Comparison of ENCODE assay signal across 15 cellular contexts in genomic region chr1:47992720-47993119, GRCh38. TPM values are rescaled to one million over a fixed set of nuclear protein-coding genes. Genes with fewer than 3 reads are reported as not detected.
DNase-seq lines count a peak whose midpoint lies in the region; ATAC-seq and TF ChIP-seq lines count a peak whose summit lies in the region.
"Had no signal": no experiment of that assay in that cellular context is flagged by ENCODE, and none has a peak within 500 bp of the region (broad histone marks: within the 10 kb centered on the region; RNA-seq: fewer than 3 reads in every experiment).

No MANE protein-coding gene starts in this region.

- H3K4me1 ChIP-seq in heart right ventricle: peaks cover 0 to 33% (median 18%) of the 10 kb centered on the region in 9 donors
- H3K4me1 ChIP-seq in sigmoid colon: peaks cover 0 to 14% (median 12%) of the 10 kb centered on the region in 4 donors
- no peaks in the 10 kb centered on the region for H3K4me1 ChIP-seq in CD8-positive, alpha-beta T cell (ENCODE audit: insufficient read depth, low read length)

- no peak overlapping the region for H3K4me3 ChIP-seq in astrocyte of the spinal cord (ENCODE audit: low read depth, low read length)
- peak overlapping the region in 1 of 10 donors; percentile 7 for H3K4me3 ChIP-seq in heart right ventricle
- H3K4me3 ChIP-seq in sigmoid colon: no peak overlapping the region
- H3K4me3 ChIP-seq in CD8-positive, alpha-beta T cell (ENCODE audit: low read depth, low read length): no peak overlapping the region
- H3K4me3 ChIP-seq: BLaER1 had no signal

- no peak overlapping the region for H3K4me3 Mint-ChIP-seq in CD8-positive, alpha-beta T cell
- H3K4me3 Mint-ChIP-seq in activated T-helper 1 cell treated with anti-CD3 and anti-CD28 coated beads, Interleukin-12 subunit alpha, Interleukin-12 subunit beta, Interleukin-2, Interleukin-4 antibody, amounts not matched to agents 30 ng/mL and 10 ng/mL and 1 ng/mL, durations not matched to agents 14 hours and 24 hours and 36 hours: no peak overlapping the region
- H3K4me3 Mint-ChIP-seq: activated T-cell treated with anti-CD3 and anti-CD28 coated beads, Interleukin-2, amount 50 U/mL, for 72 hours had no signal

- no peak for TF ChIP-seq EP300 in sigmoid colon (IDR thresholded peaks at IDR 0.05)

- H3K27me3 ChIP-seq in heart right ventricle: peaks cover 0 to 41% (median 22%) of the 10 kb centered on the region in 7 donors
- peaks cover 4 to 11% (median 4%) of the 10 kb centered on the region in 3 donors for H3K27me3 ChIP-seq in sigmoid colon
- H3K27me3 ChIP-seq in CD8-positive, alpha-beta T cell (ENCODE audit: insufficient read depth, low read length): peaks cover 13% of the 10 kb centered on the region

- H3K4me1 Mint-ChIP-seq in CD8-positive, alpha-beta T cell (ENCODE audit: low read depth): peaks cover 4% of the 10 kb centered on the region
- no peaks in the 10 kb centered on the region for H3K4me1 Mint-ChIP-seq in activated T-helper 1 cell treated with anti-CD3 and anti-CD28 coated beads, Interleukin-12 subunit alpha, Interleukin-12 subunit beta, Interleukin-2, Interleukin-4 antibody, amounts not matched to agents 30 ng/mL and 10 ng/mL and 1 ng/mL, durations not matched to agents 14 hours and 24 hours and 36 hours (ENCODE audit: low read depth)

- no peaks in the 10 kb centered on the region for H3K36me3 Mint-ChIP-seq in CD8-positive, alpha-beta T cell
- H3K36me3 Mint-ChIP-seq in activated T-helper 1 cell treated with anti-CD3 and anti-CD28 coated beads, Interleukin-12 subunit alpha, Interleukin-12 subunit beta, Interleukin-2, Interleukin-4 antibody, amounts not matched to agents 30 ng/mL and 10 ng/mL and 1 ng/mL, durations not matched to agents 14 hours and 24 hours and 36 hours (ENCODE audit: low read depth): no peaks in the 10 kb centered on the region

- POLR2A ChIA-PET in CD8-positive, alpha-beta T cell (lab: Charles Lee): no interaction called here

- H3K9me3 Mint-ChIP-seq in CD8-positive, alpha-beta T cell: no peaks in the 10 kb centered on the region
- no peaks in the 10 kb centered on the region for H3K9me3 Mint-ChIP-seq in activated T-helper 1 cell treated with anti-CD3 and anti-CD28 coated beads, Interleukin-12 subunit alpha, Interleukin-12 subunit beta, Interleukin-2, Interleukin-4 antibody, amounts not matched to agents 30 ng/mL and 10 ng/mL and 1 ng/mL, durations not matched to agents 14 hours and 24 hours and 36 hours
- H3K9me3 Mint-ChIP-seq: activated T-cell treated with anti-CD3 and anti-CD28 coated beads, Interleukin-2, amount 50 U/mL, for 72 hours had no signal

- no peaks in the 10 kb centered on the region for H3K36me3 ChIP-seq in heart right ventricle
- no peaks in the 10 kb centered on the region for H3K36me3 ChIP-seq in sigmoid colon
- H3K36me3 ChIP-seq in CD8-positive, alpha-beta T cell (ENCODE audit: insufficient read depth, low read length): no peaks in the 10 kb centered on the region
- H3K36me3 ChIP-seq: BLaER1 had no signal

- H3K27ac ChIP-seq in heart right ventricle (peak overlapping the region in 4 of 10 donors; percentile 4 to 50 (median 22)), sigmoid colon (peak overlapping the region in 2 of 4 donors; percentile 14 to 43)
- no peak overlapping the region for H3K27ac ChIP-seq in CD8-positive, alpha-beta T cell (ENCODE audit: low read depth, low read length)
- H3K27ac ChIP-seq: BLaER1 had no signal

- DNase-seq in GOT3 (lab: John Stamatoyannopoulos, UW) (peak; percentile 43), astrocyte of the spinal cord (ENCODE audit: low read depth, low spot score) (peak; percentile 58), heart right ventricle (peak; percentile 31 to 55), sigmoid colon (peak; percentile 75)
- no peak for DNase-seq in CD8-positive, alpha-beta T cell
- no peak for DNase-seq in activated CD4-positive, alpha-beta T cell treated with anti-CD3 and anti-CD28 coated beads, Interleukin-2, amount 50 U/mL, for 1 hour
- no peak for DNase-seq in activated T-helper 1 cell treated with anti-CD3 and anti-CD28 coated beads, Interleukin-12 subunit alpha, Interleukin-12 subunit beta, Interleukin-2, Interleukin-4 antibody, amounts not matched to agents 30 ng/mL and 10 ng/mL and 1 ng/mL, durations not matched to agents 14 hours and 24 hours and 36 hours (ENCODE audit: low spot score)
- DNase-seq: activated T-cell treated with anti-CD3 and anti-CD28 coated beads, Interleukin-2, amount 50 U/mL, for 72 hours; NCI-H345; stimulated activated CD4-positive, alpha-beta T cell treated with anti-CD3 and anti-CD28 coated beads, Interleukin-4, amount 100 ng/mL, for 24 hours; stimulated activated naive CD4-positive, alpha-beta T cell treated with Interleukin-2 at 50 U/mL for 16 hours; T-helper 1 cell had no signal

- CTCF ChIA-PET in CD8-positive, alpha-beta T cell (lab: Charles Lee): no interaction called here

- TF ChIP-seq CTCF in astrocyte of the spinal cord (IDR thresholded peaks at IDR 0.05; ENCODE audit: low read depth, low read length): no peak
- TF ChIP-seq CTCF in heart right ventricle (IDR thresholded peaks at IDR 0.05): no peak
- TF ChIP-seq CTCF in sigmoid colon (IDR thresholded peaks at IDR 0.05): no peak
- TF ChIP-seq CTCF in CD8-positive, alpha-beta T cell (IDR thresholded peaks at IDR 0.05): no peak

- H3K27me3 Mint-ChIP-seq in CD8-positive, alpha-beta T cell (ENCODE audit: low read depth): peaks cover 33% of the 10 kb centered on the region
- H3K27me3 Mint-ChIP-seq in activated T-helper 1 cell treated with anti-CD3 and anti-CD28 coated beads, Interleukin-12 subunit alpha, Interleukin-12 subunit beta, Interleukin-2, Interleukin-4 antibody, amounts not matched to agents 30 ng/mL and 10 ng/mL and 1 ng/mL, durations not matched to agents 14 hours and 24 hours and 36 hours (ENCODE audit: insufficient read depth): peaks cover 36% of the 10 kb centered on the region

- H3K9me3 ChIP-seq in heart right ventricle: no peaks in the 10 kb centered on the region
- H3K9me3 ChIP-seq in sigmoid colon: no peaks in the 10 kb centered on the region
- no peaks in the 10 kb centered on the region for H3K9me3 ChIP-seq in CD8-positive, alpha-beta T cell (ENCODE audit: low read length)
- H3K9me3 ChIP-seq: BLaER1 had no signal

- in situ Hi-C loops in astrocyte of the spinal cord (cut with HindIII; ENCODE audit: low sequenced_read_pairs): no loop called here

- H3K27ac Mint-ChIP-seq in CD8-positive, alpha-beta T cell: no peak overlapping the region
- H3K27ac Mint-ChIP-seq in activated T-helper 1 cell treated with anti-CD3 and anti-CD28 coated beads, Interleukin-12 subunit alpha, Interleukin-12 subunit beta, Interleukin-2, Interleukin-4 antibody, amounts not matched to agents 30 ng/mL and 10 ng/mL and 1 ng/mL, durations not matched to agents 14 hours and 24 hours and 36 hours: no peak overlapping the region
- H3K27ac Mint-ChIP-seq: activated T-cell treated with anti-CD3 and anti-CD28 coated beads, Interleukin-2, amount 50 U/mL, for 72 hours had no signal

- TF ChIP-seq POLR2A in sigmoid colon (IDR thresholded peaks at IDR 0.05): no peak

- ATAC-seq in heart right ventricle (peak; percentile 22 to 75 (median 34)), HG03432 (IDR thresholded peaks at IDR 0.05; ENCODE audit: unreplicated experiment) (no peak)
- ATAC-seq in CD8-positive, alpha-beta T cell: no peak
- ATAC-seq: activated T-cell treated with anti-CD3 and anti-CD28 coated beads, Interleukin-2, amount 50 U/mL, for 72 hours had no signal

- 37 to 41% methylated on average over 9 of the region's 9 CpGs for WGBS in heart right ventricle, 2 donors
- 71 to 76% methylated on average over 9 of the region's 9 CpGs for WGBS in sigmoid colon, 2 donors

- intact Hi-C loops in heart right ventricle (cut with DNase I): loop anchor here in 4 of 10 donors (5.0 to 10.0 kb wide), 4 partner anchors 208 to 255 kb away; no protein-coding TSS in a partner anchor
- intact Hi-C loops in sigmoid colon (cut with DNase I): no loop called here
- intact Hi-C loops in CD8-positive, alpha-beta T cell (cut with DNase I, micrococcal nuclease): no loop called here
- intact Hi-C loops in activated T-helper 1 cell treated with anti-CD3 and anti-CD28 coated beads, Interleukin-12 subunit alpha, Interleukin-12 subunit beta, Interleukin-2, Interleukin-4 antibody, amounts not matched to agents 30 ng/mL and 10 ng/mL and 1 ng/mL, durations not matched to agents 14 hours and 24 hours and 36 hours (cut with micrococcal nuclease): no loop called here

RNA-seq across cellular contexts. Expression of gene TRABD2B, which starts 4.5 kb away (rescaled TPM):
- total RNA-seq in heart right ventricle (1 to 10 TPM in 1 of 10 donors, under 1 TPM in 9; 0.21 to 1.1 (median 0.53) TPM), sigmoid colon (1 to 10 TPM in 2 of 4 donors, under 1 TPM in 2; 0.66 to 1.4 (median 1.0) TPM)
- polyA plus RNA-seq in heart right ventricle (under 1 TPM; 0.44 to 0.83 TPM), sigmoid colon (1 to 10 TPM in 1 of 3 donors, under 1 TPM in 1, not detected in 1; 0.63 to 1.8 TPM)
- total RNA-seq in CD8-positive, alpha-beta T cell: not detected
- not detected in 2 replicates for total RNA-seq in activated T-helper 1 cell treated with anti-CD3 and anti-CD28 coated beads, Interleukin-12 subunit alpha, Interleukin-12 subunit beta, Interleukin-2, Interleukin-4 antibody, amounts not matched to agents 30 ng/mL and 10 ng/mL and 1 ng/mL, durations not matched to agents 14 hours and 24 hours and 36 hours
- total RNA-seq: activated T-cell treated with anti-CD3 and anti-CD28 coated beads, Interleukin-2, amount 50 U/mL, for 72 hours; pulmonary artery endothelial cell had no signal

Comparison
In these comparisons a context has a peak if more than half of its experiments do, and no peak if none do; other contexts are left out.
1. DNase-seq: peak in GOT3 (single experiment), astrocyte of the spinal cord (single experiment), heart right ventricle (2 of 2) and sigmoid colon (single experiment); none in CD8-positive, alpha-beta T cell (0 of 7), activated CD4-positive, alpha-beta T cell treated with anti-CD3 and anti-CD28 coated beads, Interleukin-2, amount 50 U/mL, for 1 hour (single experiment) and activated T-helper 1 cell treated with anti-CD3 and anti-CD28 coated beads, Interleukin-12 subunit alpha, Interleukin-12 subunit beta, Interleukin-2, Interleukin-4 antibody, amounts not matched to agents 30 ng/mL and 10 ng/mL and 1 ng/mL, durations not matched to agents 14 hours and 24 hours and 36 hours (single experiment).
2. ATAC-seq: peak in heart right ventricle (8 of 8); none in CD8-positive, alpha-beta T cell (single experiment) and HG03432 (single experiment).